Comparison of ENCODE assay signal across 13 cellular contexts in the genomic region with DNA sequence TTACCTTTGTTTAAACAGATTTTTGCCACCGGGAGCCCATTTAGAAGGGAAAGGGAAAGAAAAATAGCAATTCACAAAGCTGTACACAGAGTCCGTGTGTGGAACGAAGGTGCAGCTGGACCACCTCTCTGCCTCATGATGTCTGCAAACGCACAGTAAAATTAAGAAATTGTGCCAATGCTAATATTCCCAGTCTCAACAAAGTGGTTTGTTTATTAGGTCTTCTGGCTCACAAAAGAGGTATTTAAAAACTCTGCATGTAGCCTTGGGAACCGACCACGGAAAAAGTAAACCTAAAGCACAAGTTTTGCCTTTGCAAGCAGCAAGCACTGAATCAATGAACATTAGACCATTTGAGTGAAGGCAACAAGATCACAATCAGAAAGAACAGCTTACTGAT. TPM values are rescaled to one million over a fixed set of nuclear protein-coding genes. Genes with fewer than 3 reads are reported as not detected.
A peak's percentile ranks its signal among the peaks of the same experiment; 100 is the strongest.
DNase-seq lines count a peak whose midpoint lies in the region; TF ChIP-seq lines count a peak whose summit lies in the region.
"Had no signal": no experiment of that assay in that cellular context is flagged by ENCODE, and none has a peak within 500 bp of the region (broad histone marks: within the 10 kb centered on the region; RNA-seq: fewer than 3 reads in every experiment).

No MANE protein-coding gene starts in this region.

- H3K27ac ChIP-seq in H9 (ENCODE audit: insufficient read length, low read depth, low read length) (no peak overlapping the region), ascending aorta (peak overlapping the region; percentile 77 to 86), sigmoid colon (peak overlapping the region; percentile 53 to 78 (median 68)), tibial nerve (peak overlapping the region in 2 of 4 donors; percentile 77 to 81)
- H3K27ac ChIP-seq: epithelial cell of prostate had no signal

- H2AFZ ChIP-seq in H9 (ENCODE audit: low read length), result no peak overlapping the region

- H3K4me1 Mint-ChIP-seq in H9, result peaks cover 36 to 51% of the 10 kb centered on the region in 2 experiments
- H3K4me1 Mint-ChIP-seq: memory B cell had no signal

- H3K4me3 Mint-ChIP-seq in H9, result no peak overlapping the region
- H3K4me3 Mint-ChIP-seq: memory B cell; stimulated activated effector memory CD8-positive, alpha-beta T cell treated with anti-CD3 and anti-CD28 coated beads, Interleukin-12 subunit alpha, Interleukin-12 subunit beta, amount 100 ng/mL, for 72 hours had no signal

- CTCF ChIA-PET in HEK293T (lab: Yijun Ruan, JAX), result interaction anchor here (1.8 kb wide), 1 partner anchor 58 kb away, joined by 7 read pairs; a partner anchor contains a TSS

- no peak overlapping the region for H3K4ac ChIP-seq in H9 (ENCODE audit: low read depth, low read length)

- no peak overlapping the region for H4K8ac ChIP-seq in H9 (replicated peaks; ENCODE audit: insufficient read length, low read depth, low read length)

- H2AK5ac ChIP-seq in H9 (ENCODE audit: insufficient read length, low read length), result no peak overlapping the region

- peaks cover 3% of the 10 kb centered on the region; the same call in 1 of the 2 replicates for H3K79me2 ChIP-seq in H9 (ENCODE audit: insufficient read depth, low read length)

- H3K27ac Mint-ChIP-seq in H9, result peak overlapping the region in 2 of 3 experiments; percentile 40 to 76; a peak in 4 of 7 replicates
- H3K27ac Mint-ChIP-seq: memory B cell had no signal

- H3K36me3 ChIP-seq in ascending aorta (no peaks in the 10 kb centered on the region), sigmoid colon (no peaks in the 10 kb centered on the region), tibial nerve (no peaks in the 10 kb centered on the region)
- H3K36me3 ChIP-seq: pancreas had no signal

- TF ChIP-seq EP300 in sigmoid colon (IDR thresholded peaks at IDR 0.05) (no peak), tibial nerve (IDR thresholded peaks at IDR 0.05) (no peak)

- H3K27me3 Mint-ChIP-seq in H9 (ENCODE audit: low read depth), result no peaks in the 10 kb centered on the region
- H3K27me3 Mint-ChIP-seq: memory B cell had no signal

- TF ChIP-seq POLR2A in sigmoid colon (IDR thresholded peaks at IDR 0.05), result no peak
- TF ChIP-seq POLR2A in tibial nerve (IDR thresholded peaks at IDR 0.05), result no peak

- WGBS in H9 (ENCODE audit: extremely low coverage, insufficient read length, low lambda C conversion rate), result no CpG with 5 or more reads among the region's 6 CpGs
- 79 to 88% methylated on average over 6 of the region's 6 CpGs for WGBS in sigmoid colon, 2 donors
- 22 to 30% methylated on average over 6 of the region's 6 CpGs for WGBS in tibial nerve, 2 donors

- H2BK15ac ChIP-seq in H9 (ENCODE audit: low read depth, low read length), result peak overlapping the region; percentile 62; the same call in 1 of the 2 replicates

- peaks cover 4% of the 10 kb centered on the region for H3K79me1 ChIP-seq in H9 (ENCODE audit: insufficient read depth, low read depth, low read length, poor library complexity, severe bottlenecking)

- POLR2A ChIA-PET in HEK293T (lab: Yijun Ruan, JAX), result no interaction called here

- H4K20me1 ChIP-seq in H9 (ENCODE audit: control insufficient read depth, insufficient read depth, insufficient read length), result peaks cover 2% of the 10 kb centered on the region

- peaks cover 0 to 13% (median 5%) of the 10 kb centered on the region in 3 experiments; a peak in 3 of 7 replicates for H3K36me3 Mint-ChIP-seq in H9 (ENCODE audit: insufficient read depth in 1 of 3, low read depth in 3 of 3)
- H3K36me3 Mint-ChIP-seq: memory B cell; stimulated activated effector memory CD8-positive, alpha-beta T cell treated with anti-CD3 and anti-CD28 coated beads, Interleukin-12 subunit alpha, Interleukin-12 subunit beta, amount 100 ng/mL, for 72 hours had no signal

- no peak overlapping the region for H3K4me2 ChIP-seq in H9 (ENCODE audit: insufficient read depth, insufficient read length, low read length)

- H3K4me3 ChIP-seq in ascending aorta, result no peak overlapping the region
- H3K4me3 ChIP-seq in sigmoid colon, result no peak overlapping the region
- no peak overlapping the region for H3K4me3 ChIP-seq in tibial nerve
- H3K4me3 ChIP-seq: body of pancreas, pancreas had no signal

- DNase-seq in H9 (no peak), ascending aorta (ENCODE audit: low spot score in 2 of 2) (no peak), fibroblast of peridontal ligament (ENCODE audit: extremely low read depth) (peak; percentile 72), sigmoid colon (no peak), tibial nerve (ENCODE audit: low spot score in 2 of 2) (no peak), HEK293T (ENCODE audit: extremely low spot score) (no peak), NCI-H2171 treated with DMSO at 0.1 percent for 48 hours (lab: John Stamatoyannopoulos, UW) (no peak)
- DNase-seq in activated CD4-positive, alpha-beta T cell treated with anti-CD3 and anti-CD28 coated beads, Interleukin-2, amount 50 U/mL, for 48 hours, result no peak
- DNase-seq: body of pancreas, pancreas had no signal

- TF ChIP-seq CTCF in H9 (conservative IDR thresholded peaks at IDR 0.05), result no peak
- no peak for TF ChIP-seq CTCF in ascending aorta (IDR thresholded peaks at IDR 0.05)
- TF ChIP-seq CTCF in sigmoid colon (IDR thresholded peaks at IDR 0.05), result no peak
- no peak for TF ChIP-seq CTCF in tibial nerve (IDR thresholded peaks at IDR 0.05)

- H2BK20ac ChIP-seq in H9 (ENCODE audit: low read depth, low read length, poor library complexity, severe bottlenecking), result no peak overlapping the region

- no peak overlapping the region for H3K14ac ChIP-seq in H9 (ENCODE audit: insufficient read depth, low read length)

- H2BK120ac ChIP-seq in H9 (ENCODE audit: low read depth, low read length, poor library complexity, severe bottlenecking), result no peak overlapping the region

- no peak overlapping the region for H3K56ac ChIP-seq in H9 (ENCODE audit: insufficient read length, low read depth, low read length)

- no peaks in the 10 kb centered on the region for H3K9me3 ChIP-seq in H9 (ENCODE audit: control insufficient read depth, low read depth, low read length)
- no peaks in the 10 kb centered on the region for H3K9me3 ChIP-seq in ascending aorta
- H3K9me3 ChIP-seq in sigmoid colon, result no peaks in the 10 kb centered on the region
- no peaks in the 10 kb centered on the region for H3K9me3 ChIP-seq in tibial nerve
- H3K9me3 ChIP-seq: body of pancreas, pancreas had no signal

- H3K4me1 ChIP-seq in H9 (ENCODE audit: insufficient read depth, low read length) (peaks cover 2% of the 10 kb centered on the region; the same call in 1 of the 2 replicates), ascending aorta (peaks cover 15 to 79% of the 10 kb centered on the region in 2 donors), sigmoid colon (peaks cover 0 to 85% (median 71%) of the 10 kb centered on the region in 4 donors), tibial nerve (peaks cover 0 to 86% (median 28%) of the 10 kb centered on the region in 4 donors)

- H2BK5ac ChIP-seq in H9 (ENCODE audit: insufficient read length, low read length), result no peak overlapping the region

- H3T11ph ChIP-seq in H9 (ENCODE audit: low read length), result no peak overlapping the region

- no peaks in the 10 kb centered on the region for H3K9me3 Mint-ChIP-seq in H9
- H3K9me3 Mint-ChIP-seq: memory B cell; stimulated activated effector memory CD8-positive, alpha-beta T cell treated with anti-CD3 and anti-CD28 coated beads, Interleukin-12 subunit alpha, Interleukin-12 subunit beta, amount 100 ng/mL, for 72 hours had no signal

- H3K9ac ChIP-seq in H9 (ENCODE audit: extremely low read depth, insufficient read length, low read length), result no peak overlapping the region

- H4K5ac ChIP-seq in H9 (ENCODE audit: insufficient read length, low read depth, low read length), result no peak overlapping the region

- no peak overlapping the region for H3K23ac ChIP-seq in H9 (ENCODE audit: insufficient read length, low read depth, low read length)

- no peak overlapping the region for H3K18ac ChIP-seq in H9 (ENCODE audit: insufficient read length, low read depth, low read length)

- H4K91ac ChIP-seq in H9 (ENCODE audit: insufficient read length, low read depth, low read length), result no peak overlapping the region

- no peaks in the 10 kb centered on the region for H3K23me2 ChIP-seq in H9 (ENCODE audit: insufficient read length, low read depth, low read length, poor library complexity, severe bottlenecking)

- H2BK12ac ChIP-seq in H9 (ENCODE audit: insufficient read length, low read depth, low read length), result no peak overlapping the region

- intact Hi-C loops in ascending aorta (cut with DNase I) (loop anchor here (5.0 kb wide), 2 partner anchors 33 to 37 kb away; no protein-coding TSS in a partner anchor), sigmoid colon (cut with DNase I) (no loop called here)

- H3K27me3 ChIP-seq in H9 (ENCODE audit: insufficient read depth, low read length) (no peaks in the 10 kb centered on the region), ascending aorta (no peaks in the 10 kb centered on the region), sigmoid colon (no peaks in the 10 kb centered on the region), tibial nerve (no peaks in the 10 kb centered on the region)
- H3K27me3 ChIP-seq: body of pancreas, pancreas had no signal

TF ChIP-seq in HEK293T, 16 proteins besides CTCF, POLR2A, EP300 and RAD21:
- TF ChIP-seq L3MBTL2 (conservative IDR thresholded peaks at IDR 0.05) (no peak), LEF1 (IDR thresholded peaks at IDR 0.05; ENCODE audit: borderline replicate concordance) (no peak), SP1 (IDR thresholded peaks at IDR 0.05) (no peak), FOXA1 (IDR thresholded peaks at IDR 0.05) (no peak), BHLHE40 (IDR thresholded peaks at IDR 0.05; ENCODE audit: borderline replicate concordance) (no peak), HDGF (IDR thresholded peaks at IDR 0.05; ENCODE audit: borderline replicate concordance) (no peak), ELF4 (IDR thresholded peaks at IDR 0.05) (no peak)
- TF ChIP-seq, protein P1, sequence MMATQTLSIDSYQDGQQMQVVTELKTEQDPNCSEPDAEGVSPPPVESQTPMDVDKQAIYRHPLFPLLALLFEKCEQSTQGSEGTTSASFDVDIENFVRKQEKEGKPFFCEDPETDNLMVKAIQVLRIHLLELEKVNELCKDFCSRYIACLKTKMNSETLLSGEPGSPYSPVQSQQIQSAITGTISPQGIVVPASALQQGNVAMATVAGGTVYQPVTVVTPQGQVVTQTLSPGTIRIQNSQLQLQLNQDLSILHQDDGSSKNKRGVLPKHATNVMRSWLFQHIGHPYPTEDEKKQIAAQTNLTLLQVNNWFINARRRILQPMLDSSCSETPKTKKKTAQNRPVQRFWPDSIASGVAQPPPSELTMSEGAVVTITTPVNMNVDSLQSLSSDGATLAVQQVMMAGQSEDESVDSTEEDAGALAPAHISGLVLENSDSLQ (IDR thresholded peaks at IDR 0.05), result no peak

RNA-seq across cellular contexts. Expression of a gene that starts 57.7 kb away (rescaled TPM):
- total RNA-seq in H9 (2021), result 58.1 and 60.7 TPM in 2 replicates
- 38.5 TPM for total RNA-seq in ascending aorta
- 10 to 100 TPM; 26.0 to 41.3 (median 30.2) TPM for total RNA-seq in sigmoid colon
- 10 to 100 TPM in 1 of 3 donors, 1 to 10 TPM in 2; 3.0 to 15.6 (median 4.4) TPM for polyA plus RNA-seq in sigmoid colon
- 10 to 100 TPM; 43.5 to 73.0 (median 51.2) TPM for total RNA-seq in tibial nerve
